ENCODE assay signal across 1 cellular context in the genomic region with DNA sequence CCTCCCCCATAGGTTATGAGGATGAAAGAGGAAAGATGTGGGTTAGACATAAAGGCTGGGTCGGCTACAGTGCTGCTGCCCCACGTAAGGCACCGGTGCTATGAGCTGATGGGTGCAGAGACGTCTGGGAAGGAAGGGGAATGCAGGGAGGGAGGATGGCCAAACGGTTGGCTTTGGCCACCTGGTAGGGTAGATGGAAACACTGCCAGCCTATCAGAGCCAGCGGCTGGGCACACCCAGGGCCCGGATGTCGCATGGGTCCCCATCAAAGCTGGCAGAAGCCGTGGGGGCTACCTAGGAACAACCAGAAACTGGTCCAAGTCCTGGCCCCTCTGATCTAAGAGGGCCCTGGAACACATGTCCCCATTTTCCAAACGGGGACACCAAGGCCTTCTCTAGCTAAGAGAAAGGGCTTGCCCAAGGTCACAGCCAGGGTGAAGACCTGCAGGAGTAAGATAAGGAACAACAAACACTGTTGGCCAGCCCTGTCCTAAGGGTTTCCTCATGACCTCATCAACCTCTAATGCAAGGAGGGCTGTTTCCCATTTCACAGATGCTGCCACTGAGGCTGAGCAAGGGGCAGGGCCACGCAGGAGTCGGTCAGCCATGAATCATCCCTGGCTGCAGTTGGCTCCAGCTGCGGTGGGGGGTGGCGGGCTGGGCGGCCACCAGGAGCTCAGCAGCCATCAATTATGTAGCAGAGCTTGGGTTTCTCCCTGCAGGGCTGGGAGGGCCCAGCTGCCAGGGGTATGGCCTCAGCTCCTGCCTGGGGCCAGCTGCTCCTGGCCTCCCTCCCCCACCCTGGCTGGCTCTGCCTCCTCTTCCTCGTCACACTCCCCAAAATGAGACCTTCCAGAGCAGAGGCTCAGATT.
A peak's percentile ranks its signal among the peaks of the same experiment; 100 is the strongest.
TF ChIP-seq lines count a peak whose summit lies in the region.

No MANE protein-coding gene starts in this region.

TF ChIP-seq in K562, 482 proteins besides CTCF, POLR2A, EP300 and RAD21 (continued from another document and continues in another):
- TF ChIP-seq, protein P1, sequence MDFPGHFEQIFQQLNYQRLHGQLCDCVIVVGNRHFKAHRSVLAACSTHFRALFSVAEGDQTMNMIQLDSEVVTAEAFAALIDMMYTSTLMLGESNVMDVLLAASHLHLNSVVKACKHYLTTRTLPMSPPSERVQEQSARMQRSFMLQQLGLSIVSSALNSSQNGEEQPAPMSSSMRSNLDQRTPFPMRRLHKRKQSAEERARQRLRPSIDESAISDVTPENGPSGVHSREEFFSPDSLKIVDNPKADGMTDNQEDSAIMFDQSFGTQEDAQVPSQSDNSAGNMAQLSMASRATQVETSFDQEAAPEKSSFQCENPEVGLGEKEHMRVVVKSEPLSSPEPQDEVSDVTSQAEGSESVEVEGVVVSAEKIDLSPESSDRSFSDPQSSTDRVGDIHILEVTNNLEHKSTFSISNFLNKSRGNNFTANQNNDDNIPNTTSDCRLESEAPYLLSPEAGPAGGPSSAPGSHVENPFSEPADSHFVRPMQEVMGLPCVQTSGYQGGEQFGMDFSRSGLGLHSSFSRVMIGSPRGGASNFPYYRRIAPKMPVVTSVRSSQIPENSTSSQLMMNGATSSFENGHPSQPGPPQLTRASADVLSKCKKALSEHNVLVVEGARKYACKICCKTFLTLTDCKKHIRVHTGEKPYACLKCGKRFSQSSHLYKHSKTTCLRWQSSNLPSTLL (IDR thresholded peaks at IDR 0.05) = no peak
- TF ChIP-seq ETV5 (CRISPR knock-in tag; IDR thresholded peaks at IDR 0.05; ENCODE audit: low read depth) (no peak; the same call in 1 of the 2 replicates), NFRKB (IDR thresholded peaks at IDR 0.05; ENCODE audit: low read depth) (no peak), TAF9B (IDR thresholded peaks at IDR 0.05; ENCODE audit: partially characterized antibody) (no peak), MAZ (CRISPR knock-in tag; conservative IDR thresholded peaks at IDR 0.05 in 1 of 2, IDR thresholded peaks at IDR 0.05 in 1 of 2) (peak; percentile 49 to 74; a peak in 2 of 4 replicates), MTA2 (IDR thresholded peaks at IDR 0.05; ENCODE audit: low read depth) (peak; percentile 70), ZNF561 (CRISPR knock-in tag; conservative IDR thresholded peaks at IDR 0.05) (no peak), SMAD4 (CRISPR knock-in tag; conservative IDR thresholded peaks at IDR 0.05) (peak; percentile 64; the same call in 1 of the 2 replicates), ZNF766 (CRISPR knock-in tag; conservative IDR thresholded peaks at IDR 0.05) (peak; percentile 85), NR3C1 (CRISPR knock-in tag; IDR thresholded peaks at IDR 0.05) (no peak), MYBL2 (IDR thresholded peaks at IDR 0.05; ENCODE audit: low read depth) (no peak), MYBL2 (CRISPR knock-in tag; IDR thresholded peaks at IDR 0.05; ENCODE audit: borderline replicate concordance) (no peak), MCM3 (IDR thresholded peaks at IDR 0.05) (no peak), ZNF764 (CRISPR knock-in tag; IDR thresholded peaks at IDR 0.05; ENCODE audit: low read depth) (no peak), ZFX (CRISPR knock-in tag; IDR thresholded peaks at IDR 0.05) (0 out of 2 replicates have a peak, but pooled peaks have one; percentile 13), SRSF9 (IDR thresholded peaks at IDR 0.05; ENCODE audit: borderline replicate concordance, low read depth, low read length) (no peak), POLR2G (IDR thresholded peaks at IDR 0.05; ENCODE audit: low read depth, low read length) (peak; percentile 47), SREBF2 (CRISPR knock-in tag; IDR thresholded peaks at IDR 0.05) (0 out of 2 replicates have a peak, but pooled peaks have one; percentile 76), CXXC5 (CRISPR knock-in tag; IDR thresholded peaks at IDR 0.05) (peak; percentile 46; the same call in 1 of the 2 replicates), NFIX (CRISPR knock-in tag; IDR thresholded peaks at IDR 0.05; ENCODE audit: low read depth) (no peak), BRD4 (IDR thresholded peaks at IDR 0.05) (no peak), ATF1 (CRISPR knock-in tag; IDR thresholded peaks at IDR 0.05) (no peak), ATF1 (tag; IDR thresholded peaks at IDR 0.05) (peak; percentile 87), STAT5B (CRISPR knock-in tag; IDR thresholded peaks at IDR 0.05) (no peak), ZNF696 (CRISPR knock-in tag; conservative IDR thresholded peaks at IDR 0.05) (no peak), SIN3B (IDR thresholded peaks at IDR 0.05; ENCODE audit: low read depth) (0 out of 2 replicates have a peak, but pooled peaks have one; percentile 15), RAD51 (IDR thresholded peaks at IDR 0.05; ENCODE audit: borderline replicate concordance, low read depth) (no peak; the same call in 1 of the 2 replicates), ZNF165 (CRISPR knock-in tag; IDR thresholded peaks at IDR 0.05; ENCODE audit: borderline replicate concordance) (no peak), SAP30 (IDR thresholded peaks at IDR 0.05; ENCODE audit: borderline replicate concordance, insufficient read depth, low read depth, low read length, poor library complexity, severe bottlenecking) (no peak), TEAD4 (IDR thresholded peaks at IDR 0.05; ENCODE audit: low read length) (peak; percentile 79), TEAD4 (CRISPR knock-in tag; IDR thresholded peaks at IDR 0.05; ENCODE audit: borderline replicate concordance) (no peak), TCF7 (IDR thresholded peaks at IDR 0.05; ENCODE audit: borderline replicate concordance) (no peak), SMAD1 (IDR thresholded peaks at IDR 0.05; ENCODE audit: low read depth, low read length, partially characterized antibody) (no peak), PYGO2 (tag; IDR thresholded peaks at IDR 0.05) (no peak), RBM39 (optimal IDR thresholded peaks at IDR 0.05; ENCODE audit: low read depth, low read length) (peak; percentile 70), ZNF239 (CRISPR knock-in tag; IDR thresholded peaks at IDR 0.05) (no peak), HNRNPK (IDR thresholded peaks at IDR 0.05; ENCODE audit: low read depth, low read length, poor library complexity, severe bottlenecking) (no peak)
- TF ChIP-seq, protein P2, sequence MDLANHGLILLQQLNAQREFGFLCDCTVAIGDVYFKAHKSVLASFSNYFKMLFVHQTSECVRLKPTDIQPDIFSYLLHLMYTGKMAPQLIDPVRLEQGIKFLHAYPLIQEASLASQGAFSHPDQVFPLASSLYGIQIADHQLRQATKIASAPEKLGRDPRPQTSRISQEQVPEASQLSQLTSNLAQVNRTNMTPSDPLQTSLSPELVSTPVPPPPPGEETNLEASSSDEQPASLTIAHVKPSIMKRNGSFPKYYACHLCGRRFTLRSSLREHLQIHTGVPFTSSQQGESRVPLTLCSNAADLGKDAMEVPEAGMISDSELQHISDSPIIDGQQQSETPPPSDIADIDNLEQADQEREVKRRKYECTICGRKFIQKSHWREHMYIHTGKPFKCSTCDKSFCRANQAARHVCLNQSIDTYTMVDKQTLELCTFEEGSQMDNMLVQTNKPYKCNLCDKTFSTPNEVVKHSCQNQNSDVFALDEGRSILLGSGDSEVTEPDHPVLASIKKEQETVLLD (IDR thresholded peaks at IDR 0.05) = no peak
- TF ChIP-seq, protein P3, sequence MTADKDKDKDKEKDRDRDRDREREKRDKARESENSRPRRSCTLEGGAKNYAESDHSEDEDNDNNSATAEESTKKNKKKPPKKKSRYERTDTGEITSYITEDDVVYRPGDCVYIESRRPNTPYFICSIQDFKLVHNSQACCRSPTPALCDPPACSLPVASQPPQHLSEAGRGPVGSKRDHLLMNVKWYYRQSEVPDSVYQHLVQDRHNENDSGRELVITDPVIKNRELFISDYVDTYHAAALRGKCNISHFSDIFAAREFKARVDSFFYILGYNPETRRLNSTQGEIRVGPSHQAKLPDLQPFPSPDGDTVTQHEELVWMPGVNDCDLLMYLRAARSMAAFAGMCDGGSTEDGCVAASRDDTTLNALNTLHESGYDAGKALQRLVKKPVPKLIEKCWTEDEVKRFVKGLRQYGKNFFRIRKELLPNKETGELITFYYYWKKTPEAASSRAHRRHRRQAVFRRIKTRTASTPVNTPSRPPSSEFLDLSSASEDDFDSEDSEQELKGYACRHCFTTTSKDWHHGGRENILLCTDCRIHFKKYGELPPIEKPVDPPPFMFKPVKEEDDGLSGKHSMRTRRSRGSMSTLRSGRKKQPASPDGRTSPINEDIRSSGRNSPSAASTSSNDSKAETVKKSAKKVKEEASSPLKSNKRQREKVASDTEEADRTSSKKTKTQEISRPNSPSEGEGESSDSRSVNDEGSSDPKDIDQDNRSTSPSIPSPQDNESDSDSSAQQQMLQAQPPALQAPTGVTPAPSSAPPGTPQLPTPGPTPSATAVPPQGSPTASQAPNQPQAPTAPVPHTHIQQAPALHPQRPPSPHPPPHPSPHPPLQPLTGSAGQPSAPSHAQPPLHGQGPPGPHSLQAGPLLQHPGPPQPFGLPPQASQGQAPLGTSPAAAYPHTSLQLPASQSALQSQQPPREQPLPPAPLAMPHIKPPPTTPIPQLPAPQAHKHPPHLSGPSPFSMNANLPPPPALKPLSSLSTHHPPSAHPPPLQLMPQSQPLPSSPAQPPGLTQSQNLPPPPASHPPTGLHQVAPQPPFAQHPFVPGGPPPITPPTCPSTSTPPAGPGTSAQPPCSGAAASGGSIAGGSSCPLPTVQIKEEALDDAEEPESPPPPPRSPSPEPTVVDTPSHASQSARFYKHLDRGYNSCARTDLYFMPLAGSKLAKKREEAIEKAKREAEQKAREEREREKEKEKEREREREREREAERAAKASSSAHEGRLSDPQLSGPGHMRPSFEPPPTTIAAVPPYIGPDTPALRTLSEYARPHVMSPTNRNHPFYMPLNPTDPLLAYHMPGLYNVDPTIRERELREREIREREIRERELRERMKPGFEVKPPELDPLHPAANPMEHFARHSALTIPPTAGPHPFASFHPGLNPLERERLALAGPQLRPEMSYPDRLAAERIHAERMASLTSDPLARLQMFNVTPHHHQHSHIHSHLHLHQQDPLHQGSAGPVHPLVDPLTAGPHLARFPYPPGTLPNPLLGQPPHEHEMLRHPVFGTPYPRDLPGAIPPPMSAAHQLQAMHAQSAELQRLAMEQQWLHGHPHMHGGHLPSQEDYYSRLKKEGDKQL (CRISPR knock-in tag; IDR thresholded peaks at IDR 0.05; ENCODE audit: borderline replicate concordance) = no peak
- TF ChIP-seq, protein P4, sequence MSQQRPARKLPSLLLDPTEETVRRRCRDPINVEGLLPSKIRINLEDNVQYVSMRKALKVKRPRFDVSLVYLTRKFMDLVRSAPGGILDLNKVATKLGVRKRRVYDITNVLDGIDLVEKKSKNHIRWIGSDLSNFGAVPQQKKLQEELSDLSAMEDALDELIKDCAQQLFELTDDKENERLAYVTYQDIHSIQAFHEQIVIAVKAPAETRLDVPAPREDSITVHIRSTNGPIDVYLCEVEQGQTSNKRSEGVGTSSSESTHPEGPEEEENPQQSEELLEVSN (IDR thresholded peaks at IDR 0.05; ENCODE audit: borderline replicate concordance in 1 of 2, extremely low read depth in 1 of 2, insufficient read depth in 1 of 2, insufficient read length in 1 of 2, low read depth in 1 of 2, low read length in 1 of 2, poor library complexity in 1 of 2, severe bottlenecking in 1 of 2) = no peak
- TF ChIP-seq, protein P5, sequence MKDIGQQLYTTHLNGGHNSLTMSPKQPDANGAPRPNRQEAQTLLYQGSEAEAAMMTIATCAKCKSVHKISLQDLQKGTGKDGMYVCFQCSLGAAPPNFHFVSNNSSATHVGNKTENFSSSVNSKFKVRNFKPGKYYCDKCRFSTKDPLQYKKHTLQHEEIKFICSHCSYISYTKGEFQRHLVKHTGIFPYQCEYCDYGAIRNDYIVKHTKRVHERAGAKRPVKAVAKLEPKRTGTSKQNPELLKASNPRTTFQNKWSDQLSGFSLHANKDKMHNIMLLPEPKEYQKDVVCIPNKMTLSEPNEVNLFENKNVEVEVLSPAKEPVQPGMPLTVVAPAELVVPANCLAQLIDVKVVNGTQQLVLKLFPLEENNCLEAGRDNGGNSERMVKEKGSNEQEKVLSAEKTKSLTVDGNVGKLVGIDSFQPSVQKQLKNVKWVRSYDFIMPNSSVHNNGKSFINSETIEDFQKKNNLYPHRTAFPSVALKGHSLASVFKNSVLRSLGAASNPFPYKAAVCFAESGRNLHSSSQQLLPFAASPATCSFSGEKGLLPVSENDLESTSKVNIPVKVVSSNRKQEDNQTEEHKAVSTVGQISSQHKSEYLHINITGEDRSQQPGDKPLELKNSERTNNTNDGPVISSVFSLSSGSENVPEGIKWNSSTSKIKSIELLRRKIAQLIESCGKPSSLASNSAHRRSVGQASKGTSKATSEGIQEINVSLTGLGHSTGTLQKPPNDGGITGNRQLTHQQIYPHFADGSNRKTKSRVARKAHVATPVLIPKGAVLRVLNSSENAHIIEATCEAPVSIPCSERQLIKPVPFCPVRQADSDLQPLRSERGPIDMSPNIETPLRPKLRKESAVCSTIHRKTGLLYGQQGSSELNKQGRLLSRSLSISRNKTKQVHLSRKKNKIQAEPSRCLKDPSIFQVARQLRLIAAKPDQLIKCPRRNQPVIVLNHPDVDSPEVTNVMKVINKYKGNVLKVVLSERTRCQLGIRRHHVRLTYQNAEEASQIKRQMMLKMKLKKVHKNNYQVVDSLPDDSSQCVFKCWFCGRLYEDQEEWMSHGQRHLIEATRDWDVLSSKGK (CRISPR knock-in tag; IDR thresholded peaks at IDR 0.05) = no peak
- TF ChIP-seq, protein P6, sequence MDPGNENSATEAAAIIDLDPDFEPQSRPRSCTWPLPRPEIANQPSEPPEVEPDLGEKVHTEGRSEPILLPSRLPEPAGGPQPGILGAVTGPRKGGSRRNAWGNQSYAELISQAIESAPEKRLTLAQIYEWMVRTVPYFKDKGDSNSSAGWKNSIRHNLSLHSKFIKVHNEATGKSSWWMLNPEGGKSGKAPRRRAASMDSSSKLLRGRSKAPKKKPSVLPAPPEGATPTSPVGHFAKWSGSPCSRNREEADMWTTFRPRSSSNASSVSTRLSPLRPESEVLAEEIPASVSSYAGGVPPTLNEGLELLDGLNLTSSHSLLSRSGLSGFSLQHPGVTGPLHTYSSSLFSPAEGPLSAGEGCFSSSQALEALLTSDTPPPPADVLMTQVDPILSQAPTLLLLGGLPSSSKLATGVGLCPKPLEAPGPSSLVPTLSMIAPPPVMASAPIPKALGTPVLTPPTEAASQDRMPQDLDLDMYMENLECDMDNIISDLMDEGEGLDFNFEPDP (CRISPR knock-in tag; IDR thresholded peaks at IDR 0.05) = no peak
- TF ChIP-seq, protein P7, sequence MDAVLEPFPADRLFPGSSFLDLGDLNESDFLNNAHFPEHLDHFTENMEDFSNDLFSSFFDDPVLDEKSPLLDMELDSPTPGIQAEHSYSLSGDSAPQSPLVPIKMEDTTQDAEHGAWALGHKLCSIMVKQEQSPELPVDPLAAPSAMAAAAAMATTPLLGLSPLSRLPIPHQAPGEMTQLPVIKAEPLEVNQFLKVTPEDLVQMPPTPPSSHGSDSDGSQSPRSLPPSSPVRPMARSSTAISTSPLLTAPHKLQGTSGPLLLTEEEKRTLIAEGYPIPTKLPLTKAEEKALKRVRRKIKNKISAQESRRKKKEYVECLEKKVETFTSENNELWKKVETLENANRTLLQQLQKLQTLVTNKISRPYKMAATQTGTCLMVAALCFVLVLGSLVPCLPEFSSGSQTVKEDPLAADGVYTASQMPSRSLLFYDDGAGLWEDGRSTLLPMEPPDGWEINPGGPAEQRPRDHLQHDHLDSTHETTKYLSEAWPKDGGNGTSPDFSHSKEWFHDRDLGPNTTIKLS (IDR thresholded peaks at IDR 0.05; ENCODE audit: borderline replicate concordance, low read depth) = peak; percentile 38; the same call in 1 of the 2 replicates
- TF ChIP-seq, protein P8, sequence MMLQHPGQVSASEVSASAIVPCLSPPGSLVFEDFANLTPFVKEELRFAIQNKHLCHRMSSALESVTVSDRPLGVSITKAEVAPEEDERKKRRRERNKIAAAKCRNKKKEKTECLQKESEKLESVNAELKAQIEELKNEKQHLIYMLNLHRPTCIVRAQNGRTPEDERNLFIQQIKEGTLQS (IDR thresholded peaks at IDR 0.05) = peak; percentile 94
- TF ChIP-seq, protein P8 (CRISPR knock-in tag; conservative IDR thresholded peaks at IDR 0.05) = peak; percentile 91
